ENCODE assay signal across 15 cellular contexts in genomic region chr2:133495226-133495625, GRCh38.
"Had no signal": no experiment of that assay in that cellular context is flagged by ENCODE, and none has a peak within 500 bp of the region (broad histone marks: within the 10 kb centered on the region; RNA-seq: fewer than 3 reads in every experiment).

No MANE protein-coding gene starts in this region.

- H3K27me3 Mint-ChIP-seq: activated CD8-positive, alpha-beta memory T cell treated with anti-CD3 and anti-CD28 coated beads, Interleukin-2, amount 10 ng/mL, durations not matched to agents 7 days and 5 days had no signal

- H3K4me3 ChIP-seq: dorsolateral prefrontal cortex, esophagus muscularis mucosa, SJCRH30 had no signal

- DNase-seq: activated CD8-positive, alpha-beta memory T cell treated with anti-CD3 and anti-CD28 coated beads, Interleukin-2, amount 10 ng/mL, durations not matched to agents 7 days and 5 days; activated effector memory CD4-positive, alpha-beta T cell treated with anti-CD3 and anti-CD28 coated beads, Interleukin-2, amount 50 U/mL, for 16 hours; activated T-cell treated with anti-CD3 and anti-CD28 coated beads, Interleukin-2, amount 50 U/mL, for 4 hours; amygdala; dorsolateral prefrontal cortex; head of caudate nucleus; retina; SJCRH30; SW 1271; trophoblast cell had no signal

- H3K27ac Mint-ChIP-seq: activated CD8-positive, alpha-beta memory T cell treated with anti-CD3 and anti-CD28 coated beads, Interleukin-2, amount 10 ng/mL, durations not matched to agents 7 days and 5 days; activated naive CD8-positive, alpha-beta T cell; stimulated activated effector memory CD8-positive, alpha-beta T cell treated with anti-CD3 and anti-CD28 coated beads, Interleukin-12 subunit alpha, Interleukin-12 subunit beta, amount 100 ng/mL, for 72 hours; T-helper 2 cell treated with Interferon-gamma antibody and Interleukin-4, amounts not matched to agents 5 μg/mL and 100 μg/mL, for 36 hours had no signal

- H3K36me3 Mint-ChIP-seq: activated CD8-positive, alpha-beta memory T cell treated with anti-CD3 and anti-CD28 coated beads, Interleukin-2, amount 10 ng/mL, durations not matched to agents 7 days and 5 days; activated naive CD8-positive, alpha-beta T cell; stimulated activated effector memory CD8-positive, alpha-beta T cell treated with anti-CD3 and anti-CD28 coated beads, Interleukin-12 subunit alpha, Interleukin-12 subunit beta, amount 100 ng/mL, for 72 hours had no signal

- H3K4me1 Mint-ChIP-seq: activated CD8-positive, alpha-beta memory T cell treated with anti-CD3 and anti-CD28 coated beads, Interleukin-2, amount 10 ng/mL, durations not matched to agents 7 days and 5 days; stimulated activated effector memory CD8-positive, alpha-beta T cell treated with anti-CD3 and anti-CD28 coated beads, Interleukin-12 subunit alpha, Interleukin-12 subunit beta, amount 100 ng/mL, for 72 hours had no signal

- ATAC-seq: activated CD4-positive, CD25-positive, alpha-beta regulatory T cell treated with anti-CD3 and anti-CD28 coated beads, Interleukin-2, amount 50 U/mL, for 24 hours; activated CD8-positive, alpha-beta memory T cell treated with anti-CD3 and anti-CD28 coated beads, Interleukin-2, amount 10 ng/mL, durations not matched to agents 7 days and 5 days; activated T-cell treated with anti-CD3 and anti-CD28 coated beads, Interleukin-2, amount 50 U/mL, for 4 hours; stimulated activated effector memory CD8-positive, alpha-beta T cell treated with anti-CD3 and anti-CD28 coated beads, Interleukin-12 subunit alpha, Interleukin-12 subunit beta, amount 100 ng/mL, for 72 hours had no signal

- H3K4me3 Mint-ChIP-seq: activated CD8-positive, alpha-beta memory T cell treated with anti-CD3 and anti-CD28 coated beads, Interleukin-2, amount 10 ng/mL, durations not matched to agents 7 days and 5 days; activated naive CD8-positive, alpha-beta T cell; activated T-cell treated with anti-CD3 and anti-CD28 coated beads, Interleukin-2, amount 50 U/mL, for 4 hours; stimulated activated effector memory CD8-positive, alpha-beta T cell treated with anti-CD3 and anti-CD28 coated beads, Interleukin-12 subunit alpha, Interleukin-12 subunit beta, amount 100 ng/mL, for 72 hours; T-helper 2 cell treated with Interferon-gamma antibody and Interleukin-4, amounts not matched to agents 5 μg/mL and 100 μg/mL, for 36 hours had no signal

- H3K4me1 ChIP-seq: SJCRH30 had no signal

- H3K27me3 ChIP-seq: dorsolateral prefrontal cortex, esophagus muscularis mucosa, SJCRH30 had no signal

- H3K36me3 ChIP-seq: esophagus muscularis mucosa, SJCRH30 had no signal

- H3K27ac ChIP-seq: dorsolateral prefrontal cortex, esophagus muscularis mucosa, SJCRH30 had no signal

- H3K9me3 Mint-ChIP-seq: activated T-cell treated with anti-CD3 and anti-CD28 coated beads, Interleukin-2, amount 50 U/mL, for 4 hours; T-helper 2 cell treated with Interferon-gamma antibody and Interleukin-4, amounts not matched to agents 5 μg/mL and 100 μg/mL, for 36 hours had no signal

- H3K9me3 ChIP-seq: esophagus muscularis mucosa, SJCRH30 had no signal
